Comparison of ENCODE assay signal across 25 cellular contexts in genomic region chr11:66787934-66788758, GRCh38.
"Had no signal": no experiment of that assay in that cellular context is flagged by ENCODE, and none has a peak within 500 bp of the region (broad histone marks: within the 10 kb centered on the region; RNA-seq: fewer than 3 reads in every experiment).

No MANE protein-coding gene starts in this region.

- H3K36me3 ChIP-seq: colonic mucosa, left ventricle myocardium inferior, neutrophil, ovary, vagina, WERI-Rb-1 had no signal

- H3K4me1 Mint-ChIP-seq: activated CD4-positive, alpha-beta T cell treated with anti-CD3 and anti-CD28 coated beads, Interleukin-2, amount 10 ng/mL, durations not matched to agents 7 days and 5 days; activated naive CD4-positive, alpha-beta T cell treated with anti-CD3 and anti-CD28 coated beads, Interleukin-2, amount 50 U/mL, for 24 hours; mesothelial cell of epicardium had no signal

- H3K4me3 Mint-ChIP-seq: activated CD4-positive, alpha-beta T cell treated with anti-CD3 and anti-CD28 coated beads, Interleukin-2, amount 10 ng/mL, durations not matched to agents 7 days and 5 days; activated CD8-positive, alpha-beta T cell treated with anti-CD3 and anti-CD28 coated beads for 36 hours; activated naive CD4-positive, alpha-beta T cell treated with anti-CD3 and anti-CD28 coated beads, Interleukin-2, amount 50 U/mL, for 24 hours; activated T-helper 1 cell treated with anti-CD3 and anti-CD28 coated beads, Interleukin-12 subunit alpha, Interleukin-12 subunit beta, Interleukin-2, Interleukin-4 antibody, amounts not matched to agents 30 ng/mL and 10 ng/mL and 1 ng/mL, durations not matched to agents 14 hours and 24 hours and 36 hours; effector memory CD8-positive, alpha-beta T cell; mesothelial cell of epicardium; naive thymus-derived CD8-positive, alpha-beta T cell; stimulated activated naive B cell treated with anti-CD40 and anti-IgM and Interleukin-4, amounts not matched to agents 10 μg/mL and 1 μg/mL and 100 μg/mL, for 72 hours; type B pancreatic cell had no signal

- H3K27ac ChIP-seq: colonic mucosa, dorsolateral prefrontal cortex, left ventricle myocardium inferior, neutrophil, ovary, testis, vagina, WERI-Rb-1 had no signal

- ATAC-seq: activated CD8-positive, alpha-beta T cell treated with anti-CD3 and anti-CD28 coated beads for 36 hours; effector memory CD8-positive, alpha-beta T cell; naive thymus-derived CD8-positive, alpha-beta T cell; sciatic nerve; stimulated activated naive B cell treated with anti-CD40 and anti-IgM and Interleukin-4, amounts not matched to agents 10 μg/mL and 1 μg/mL and 100 μg/mL, for 72 hours had no signal

- H3K36me3 Mint-ChIP-seq: mesothelial cell of epicardium, type B pancreatic cell had no signal

- DNase-seq: activated CD4-positive, alpha-beta T cell treated with anti-CD3 and anti-CD28 coated beads, Interleukin-2, amount 10 ng/mL, durations not matched to agents 7 days and 5 days; activated CD4-positive, CD25-positive, alpha-beta regulatory T cell treated with anti-CD3 and anti-CD28 coated beads, Interleukin-2, amount 50 U/mL, for 72 hours; activated CD8-positive, alpha-beta T cell treated with anti-CD3 and anti-CD28 coated beads for 36 hours; activated gamma-delta T cell; colonic mucosa; dorsolateral prefrontal cortex; effector memory CD8-positive, alpha-beta T cell; foreskin melanocyte; hypothalamus; left ventricle myocardium inferior; naive thymus-derived CD8-positive, alpha-beta T cell; ovary; stimulated activated CD4-positive, alpha-beta T cell treated with anti-CD3 and anti-CD28 coated beads, Interleukin-15, amount 100 ng/mL, for 24 hours; stimulated activated CD4-positive, alpha-beta T cell treated with anti-CD3 and anti-CD28 coated beads, Interleukin-2, amount 100 ng/mL, for 48 hours; stimulated activated CD8-positive, alpha-beta memory T cell treated with anti-CD3 and anti-CD28 coated beads, Interleukin-4, amount 100 ng/mL, for 48 hours; stimulated activated naive B cell treated with anti-CD40 and anti-IgM and Interleukin-4, amounts not matched to agents 10 μg/mL and 1 μg/mL and 100 μg/mL, for 72 hours; testis; WERI-Rb-1 had no signal

- H3K4me1 ChIP-seq: colonic mucosa, left ventricle myocardium inferior, testis, vagina had no signal

- H3K9me3 ChIP-seq: colonic mucosa, left ventricle myocardium inferior, neutrophil, ovary, testis, vagina had no signal

- H3K9me3 Mint-ChIP-seq: activated CD4-positive, alpha-beta T cell treated with anti-CD3 and anti-CD28 coated beads, Interleukin-2, amount 10 ng/mL, durations not matched to agents 7 days and 5 days; activated CD8-positive, alpha-beta T cell treated with anti-CD3 and anti-CD28 coated beads for 36 hours; activated naive CD4-positive, alpha-beta T cell treated with anti-CD3 and anti-CD28 coated beads, Interleukin-2, amount 50 U/mL, for 24 hours; activated T-helper 1 cell treated with anti-CD3 and anti-CD28 coated beads, Interleukin-12 subunit alpha, Interleukin-12 subunit beta, Interleukin-2, Interleukin-4 antibody, amounts not matched to agents 30 ng/mL and 10 ng/mL and 1 ng/mL, durations not matched to agents 14 hours and 24 hours and 36 hours; effector memory CD8-positive, alpha-beta T cell; mesothelial cell of epicardium; naive thymus-derived CD8-positive, alpha-beta T cell; stimulated activated naive B cell treated with anti-CD40 and anti-IgM and Interleukin-4, amounts not matched to agents 10 μg/mL and 1 μg/mL and 100 μg/mL, for 72 hours; type B pancreatic cell had no signal

- H3K4me3 ChIP-seq: colonic mucosa, dorsolateral prefrontal cortex, left ventricle myocardium inferior, ovary, testis, vagina had no signal

- H3K27me3 ChIP-seq: colonic mucosa, dorsolateral prefrontal cortex, neutrophil, ovary, testis, vagina had no signal

- H3K27ac Mint-ChIP-seq: activated CD4-positive, alpha-beta T cell treated with anti-CD3 and anti-CD28 coated beads, Interleukin-2, amount 10 ng/mL, durations not matched to agents 7 days and 5 days; activated CD8-positive, alpha-beta T cell treated with anti-CD3 and anti-CD28 coated beads for 36 hours; activated naive CD4-positive, alpha-beta T cell treated with anti-CD3 and anti-CD28 coated beads, Interleukin-2, amount 50 U/mL, for 24 hours; activated T-helper 1 cell treated with anti-CD3 and anti-CD28 coated beads, Interleukin-12 subunit alpha, Interleukin-12 subunit beta, Interleukin-2, Interleukin-4 antibody, amounts not matched to agents 30 ng/mL and 10 ng/mL and 1 ng/mL, durations not matched to agents 14 hours and 24 hours and 36 hours; effector memory CD8-positive, alpha-beta T cell; mesothelial cell of epicardium; naive thymus-derived CD8-positive, alpha-beta T cell; stimulated activated naive B cell treated with anti-CD40 and anti-IgM and Interleukin-4, amounts not matched to agents 10 μg/mL and 1 μg/mL and 100 μg/mL, for 72 hours had no signal

- H3K27me3 Mint-ChIP-seq: activated CD4-positive, alpha-beta T cell treated with anti-CD3 and anti-CD28 coated beads, Interleukin-2, amount 10 ng/mL, durations not matched to agents 7 days and 5 days; activated CD8-positive, alpha-beta T cell treated with anti-CD3 and anti-CD28 coated beads for 36 hours; activated naive CD4-positive, alpha-beta T cell treated with anti-CD3 and anti-CD28 coated beads, Interleukin-2, amount 50 U/mL, for 24 hours; effector memory CD8-positive, alpha-beta T cell; naive thymus-derived CD8-positive, alpha-beta T cell; stimulated activated naive B cell treated with anti-CD40 and anti-IgM and Interleukin-4, amounts not matched to agents 10 μg/mL and 1 μg/mL and 100 μg/mL, for 72 hours; type B pancreatic cell had no signal
